9 cellular contexts compared by ENCODE assay signal in the genomic region with DNA sequence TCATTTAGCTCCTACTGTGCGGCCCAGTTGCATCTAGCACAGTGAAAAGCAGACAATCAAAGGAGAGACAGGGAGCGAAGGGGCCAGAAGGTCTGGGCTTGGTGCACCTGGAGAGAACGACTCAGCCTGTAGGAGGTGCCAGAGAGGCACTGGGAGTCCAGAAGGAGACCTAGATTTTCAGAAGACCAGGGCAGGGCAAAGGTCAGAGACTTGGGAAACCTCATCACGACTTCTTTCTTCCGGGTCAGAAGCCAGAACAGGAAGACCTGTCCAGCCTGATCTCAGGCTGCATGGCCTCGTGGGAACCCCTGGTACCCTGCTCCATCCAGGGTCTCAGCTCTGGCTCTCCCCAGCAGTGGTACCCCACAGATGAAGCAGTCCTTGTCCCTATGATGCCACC. TPM values are rescaled to one million over a fixed set of nuclear protein-coding genes. Genes with fewer than 3 reads are reported as not detected.
DNase-seq lines count a peak whose midpoint lies in the region; ATAC-seq and TF ChIP-seq lines count a peak whose summit lies in the region.
"Had no signal": no experiment of that assay in that cellular context is flagged by ENCODE, and none has a peak within 500 bp of the region (broad histone marks: within the 10 kb centered on the region; RNA-seq: fewer than 3 reads in every experiment).

No MANE protein-coding gene starts in this region.

- no peak overlapping the region for H3K4me3 Mint-ChIP-seq in Calu3 (ENCODE audit: low read depth, unreplicated experiment)
- H3K4me3 Mint-ChIP-seq in stimulated activated effector memory CD8-positive, alpha-beta T cell treated with anti-CD3 and anti-CD28 coated beads, Interleukin-12 subunit alpha, Interleukin-12 subunit beta, amount 100 ng/mL, for 72 hours = no peak overlapping the region

- no peaks in the 10 kb centered on the region for H3K9me3 ChIP-seq in lower lobe of right lung

- TF ChIP-seq CTCF in Calu3 (IDR thresholded peaks at IDR 0.05; ENCODE audit: unreplicated experiment) = peak; percentile 27
- TF ChIP-seq CTCF in astrocyte of the cerebellum (IDR thresholded peaks at IDR 0.05; ENCODE audit: low read depth, low read length, missing control alignments) = peak; percentile 68
- TF ChIP-seq CTCF in lower lobe of right lung (IDR thresholded peaks at IDR 0.05) = peak; percentile 53
- no peak for TF ChIP-seq CTCF in coronary artery (IDR thresholded peaks at IDR 0.05)

- no peak overlapping the region for H3K27ac Mint-ChIP-seq in Calu3 (ENCODE audit: unreplicated experiment)
- H3K27ac Mint-ChIP-seq in stimulated activated effector memory CD8-positive, alpha-beta T cell treated with anti-CD3 and anti-CD28 coated beads, Interleukin-12 subunit alpha, Interleukin-12 subunit beta, amount 100 ng/mL, for 72 hours = no peak overlapping the region

- DNase-seq in Calu3 = no peak
- peak; percentile 75 for DNase-seq in HT-29 (ENCODE audit: low spot score)
- DNase-seq in astrocyte of the cerebellum (ENCODE audit: low read depth) = no peak
- no peak for DNase-seq in lower lobe of right lung
- DNase-seq in stimulated activated naive CD4-positive, alpha-beta T cell treated with Interleukin-2 at 50 U/mL for 16 hours (lab: John Stamatoyannopoulos, UW) = no peak
- DNase-seq in stimulated activated effector memory CD8-positive, alpha-beta T cell treated with anti-CD3 and anti-CD28 coated beads, Interleukin-12 subunit alpha, Interleukin-12 subunit beta, amount 100 ng/mL, for 72 hours (ENCODE audit: low spot score in 2 of 2) = no peak
- no peak for DNase-seq in coronary artery (ENCODE audit: low spot score)

- peaks cover 36% of the 10 kb centered on the region for H3K36me3 Mint-ChIP-seq in Calu3 (ENCODE audit: insufficient read depth, unreplicated experiment)
- H3K36me3 Mint-ChIP-seq in stimulated activated effector memory CD8-positive, alpha-beta T cell treated with anti-CD3 and anti-CD28 coated beads, Interleukin-12 subunit alpha, Interleukin-12 subunit beta, amount 100 ng/mL, for 72 hours = no peaks in the 10 kb centered on the region

- no TSS peak for BruUV-seq in Calu3 (replicated peaks; lab: Mats Ljungman, UMichigan)

- H3K27ac ChIP-seq in lower lobe of right lung (peak overlapping the region; percentile 13), coronary artery (no peak overlapping the region)

- H3K4me3 ChIP-seq in astrocyte of the cerebellum (ENCODE audit: low read depth, low read length) = no peak overlapping the region
- no peak overlapping the region for H3K4me3 ChIP-seq in lower lobe of right lung
- H3K4me3 ChIP-seq in coronary artery = no peak overlapping the region

- H3K4me1 ChIP-seq in lower lobe of right lung = peaks cover 67% of the 10 kb centered on the region

- no peaks in the 10 kb centered on the region for H3K9me3 Mint-ChIP-seq in Calu3 (ENCODE audit: low read depth, unreplicated experiment)
- H3K9me3 Mint-ChIP-seq in stimulated activated effector memory CD8-positive, alpha-beta T cell treated with anti-CD3 and anti-CD28 coated beads, Interleukin-12 subunit alpha, Interleukin-12 subunit beta, amount 100 ng/mL, for 72 hours = no peaks in the 10 kb centered on the region

- peaks cover 6% of the 10 kb centered on the region for H3K36me3 ChIP-seq in lower lobe of right lung

- in situ Hi-C loops in astrocyte of the cerebellum (cut with HindIII; ENCODE audit: low sequenced_read_pairs) = no loop called here

- intact Hi-C loops in Calu3 (cut with micrococcal nuclease; ENCODE audit: unreplicated experiment) = no loop called here
- intact Hi-C loops in lower lobe of right lung (cut with DNase I) = no loop called here

- H3K4me1 Mint-ChIP-seq in Calu3 (ENCODE audit: low read depth, unreplicated experiment) = peaks cover 23% of the 10 kb centered on the region
- H3K4me1 Mint-ChIP-seq in stimulated activated effector memory CD8-positive, alpha-beta T cell treated with anti-CD3 and anti-CD28 coated beads, Interleukin-12 subunit alpha, Interleukin-12 subunit beta, amount 100 ng/mL, for 72 hours = peaks cover 26% of the 10 kb centered on the region

- CTCF ChIA-PET in Calu3 (lab: Charles Lee) = no interaction called here

- H3K27me3 Mint-ChIP-seq in Calu3 (ENCODE audit: unreplicated experiment) = no peaks in the 10 kb centered on the region

- ATAC-seq in lower lobe of right lung (peak in 1 of 2 donors; percentile 1), GM19397 (IDR thresholded peaks at IDR 0.05; ENCODE audit: unreplicated experiment) (no peak)
- ATAC-seq in stimulated activated effector memory CD8-positive, alpha-beta T cell treated with anti-CD3 and anti-CD28 coated beads, Interleukin-12 subunit alpha, Interleukin-12 subunit beta, amount 100 ng/mL, for 72 hours = no peak
- ATAC-seq: activated CD4-positive, CD25-positive, alpha-beta regulatory T cell treated with anti-CD3 and anti-CD28 coated beads, Interleukin-2, amount 50 U/mL, for 24 hours had no signal

- no peaks in the 10 kb centered on the region for H3K27me3 ChIP-seq in lower lobe of right lung (ENCODE audit: low read depth)

RNA-seq across cellular contexts. Expression of a gene that starts 5.2 kb away (rescaled TPM):
- total RNA-seq in Calu3 (2022) = 67.4 and 73.4 TPM in 2 replicates
- total RNA-seq in HT-29 (2014; rRNA removed; shearing (Covaris generic)) = 140 and 162 TPM in 2 replicates
- 157 TPM for total RNA-seq in lower lobe of right lung

RNA-seq across cellular contexts. Expression of a gene that starts 8.1 kb away (rescaled TPM):
- 49.9 and 51.2 TPM in 2 replicates for total RNA-seq in Calu3 (2022)
- total RNA-seq in HT-29 (2014; rRNA removed; shearing (Covaris generic)) = 258 and 264 TPM in 2 replicates
- total RNA-seq in lower lobe of right lung = 37.4 TPM

RNA-seq across cellular contexts. Expression of a gene that starts 10.8 kb away (rescaled TPM):
- total RNA-seq in Calu3 (2022) = 113 and 121 TPM in 2 replicates
- total RNA-seq in HT-29 (2014; rRNA removed; shearing (Covaris generic)) = 265 and 300 TPM in 2 replicates
- 54.4 TPM for total RNA-seq in lower lobe of right lung

RNA-seq across cellular contexts. Expression of a gene that starts 32.0 kb away (rescaled TPM):
- total RNA-seq in Calu3 (2022) (194 and 209 TPM in 2 replicates), lower lobe of right lung (182 TPM)
- 851 and 1,005 TPM in 2 replicates for total RNA-seq in HT-29 (2014; rRNA removed; shearing (Covaris generic))

RNA-seq across cellular contexts. Expression of a gene that starts 33.7 kb away (rescaled TPM):
- 23.5 and 24.6 TPM in 2 replicates for total RNA-seq in Calu3 (2022)
- 43.6 and 62.6 TPM in 2 replicates for total RNA-seq in HT-29 (2014; rRNA removed; shearing (Covaris generic))
- total RNA-seq in lower lobe of right lung = 13.7 TPM
